12 cellular contexts compared by ENCODE assay signal in the genomic region with DNA sequence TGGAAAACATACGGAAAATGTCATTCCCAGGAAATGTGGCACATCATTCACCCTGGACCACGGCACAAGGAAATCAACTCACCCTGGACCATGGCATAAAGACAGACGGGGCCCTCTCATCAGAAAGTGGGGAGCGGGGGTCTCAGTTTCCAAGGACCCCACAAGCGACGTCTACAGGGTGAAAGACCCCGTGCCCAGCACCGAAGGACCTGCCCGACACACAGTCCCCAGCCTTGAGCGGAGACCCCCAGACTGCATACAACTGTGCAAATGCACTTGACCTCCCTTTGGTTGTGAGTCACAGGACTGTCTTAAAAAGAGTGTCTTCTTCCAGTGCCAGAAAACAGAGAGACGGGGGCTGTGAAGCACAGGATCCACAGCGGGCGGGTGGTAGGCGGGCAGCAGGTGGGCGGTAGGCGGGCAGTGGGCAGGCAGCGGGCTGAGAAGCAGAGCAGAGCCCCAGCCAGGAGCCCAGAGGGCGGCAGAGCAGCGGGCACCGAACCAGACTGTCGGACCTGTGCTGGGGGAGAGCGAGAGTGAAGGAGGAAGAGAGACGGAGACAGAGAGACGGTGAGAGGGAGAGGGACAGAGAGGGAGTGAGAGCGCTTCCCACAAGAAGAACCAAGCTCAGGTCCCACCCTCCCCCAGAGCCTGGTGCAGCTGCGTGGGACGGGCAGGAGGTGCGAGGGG. TPM values are rescaled to one million over a fixed set of nuclear protein-coding genes. Genes with fewer than 3 reads are reported as not detected.
A peak's percentile ranks its signal among the peaks of the same experiment; 100 is the strongest.
DNase-seq lines count a peak whose midpoint lies in the region; ATAC-seq and TF ChIP-seq lines count a peak whose summit lies in the region.
"Had no signal": no experiment of that assay in that cellular context is flagged by ENCODE, and none has a peak within 500 bp of the region (broad histone marks: within the 10 kb centered on the region; RNA-seq: fewer than 3 reads in every experiment).

No MANE protein-coding gene starts in this region.

- DNase-seq in activated naive CD4-positive, alpha-beta T cell treated with anti-CD3 and anti-CD28 coated beads, Interleukin-2, amount 50 U/mL, for 16 hours: peak; percentile 10
- DNase-seq in activated naive CD4-positive, alpha-beta T cell treated with anti-CD3 and anti-CD28 coated beads for 36 hours: no peak
- DNase-seq in chondrocyte (ENCODE audit: low spot score) (peak; percentile 85), naive B cell (no peak), upper lobe of right lung (peak; percentile 49), SKM-1 treated with dmso at 0.1 percent for 144 hours (lab: John Stamatoyannopoulos, UW; ENCODE audit: unreplicated experiment) (no peak)
- no peak for DNase-seq in stimulated activated CD4-positive, alpha-beta T cell treated with anti-CD3 and anti-CD28 coated beads, Interleukin-4, amount 100 ng/mL, for 24 hours
- DNase-seq: NCI-H1694 treated with DMSO at 0.1 percent for 48 hours had no signal

- H3K4me1 Mint-ChIP-seq in activated naive CD4-positive, alpha-beta T cell treated with anti-CD3 and anti-CD28 coated beads for 36 hours (ENCODE audit: low read depth): peaks cover 65% of the 10 kb centered on the region
- peaks cover 68% of the 10 kb centered on the region for H3K4me1 Mint-ChIP-seq in chondrocyte (ENCODE audit: low read depth)
- H3K4me1 Mint-ChIP-seq in naive B cell: peaks cover 21 to 37% (median 22%) of the 10 kb centered on the region in 3 donors

- H3K9me3 Mint-ChIP-seq in activated naive CD4-positive, alpha-beta T cell treated with anti-CD3 and anti-CD28 coated beads for 36 hours: peaks cover 3% of the 10 kb centered on the region
- H3K9me3 Mint-ChIP-seq in chondrocyte (ENCODE audit: low read depth): no peaks in the 10 kb centered on the region
- H3K9me3 Mint-ChIP-seq in naive B cell: no peaks in the 10 kb centered on the region
- H3K9me3 Mint-ChIP-seq: mesothelial cell of epicardium had no signal

- H3K4me3 ChIP-seq in upper lobe of right lung: no peak overlapping the region
- H3K4me3 ChIP-seq: upper lobe of left lung had no signal

- no peaks in the 10 kb centered on the region for H3K36me3 ChIP-seq in upper lobe of right lung
- H3K36me3 ChIP-seq: upper lobe of left lung had no signal

- H3K9me3 ChIP-seq in upper lobe of right lung: no peaks in the 10 kb centered on the region
- H3K9me3 ChIP-seq: upper lobe of left lung had no signal

- no peaks in the 10 kb centered on the region for H3K27me3 Mint-ChIP-seq in activated naive CD4-positive, alpha-beta T cell treated with anti-CD3 and anti-CD28 coated beads for 36 hours (ENCODE audit: low read depth)
- no peaks in the 10 kb centered on the region for H3K27me3 Mint-ChIP-seq in chondrocyte (ENCODE audit: low read depth)
- no peaks in the 10 kb centered on the region for H3K27me3 Mint-ChIP-seq in naive B cell

- no peak overlapping the region for H3K27ac ChIP-seq in upper lobe of right lung

- intact Hi-C loops in activated naive CD4-positive, alpha-beta T cell treated with anti-CD3 and anti-CD28 coated beads for 36 hours (cut with micrococcal nuclease): no loop called here
- intact Hi-C loops in upper lobe of right lung (cut with DNase I): no loop called here

- no peak overlapping the region for H3K4me3 Mint-ChIP-seq in activated naive CD4-positive, alpha-beta T cell treated with anti-CD3 and anti-CD28 coated beads for 36 hours
- H3K4me3 Mint-ChIP-seq in chondrocyte (ENCODE audit: unreplicated experiment): no peak overlapping the region
- H3K4me3 Mint-ChIP-seq in naive B cell: no peak overlapping the region
- H3K4me3 Mint-ChIP-seq: mesothelial cell of epicardium had no signal

- TF ChIP-seq CTCF in chondrocyte (IDR thresholded peaks at IDR 0.05) (no peak), upper lobe of right lung (IDR thresholded peaks at IDR 0.05) (no peak)

- H3K27ac Mint-ChIP-seq in activated naive CD4-positive, alpha-beta T cell treated with anti-CD3 and anti-CD28 coated beads for 36 hours: no peak overlapping the region
- H3K27ac Mint-ChIP-seq in chondrocyte (ENCODE audit: unreplicated experiment) (peak overlapping the region; percentile 36), naive B cell (peak overlapping the region in 4 of 6 donors; percentile 36 to 73 (median 65))
- H3K27ac Mint-ChIP-seq: mesothelial cell of epicardium had no signal

- CTCF ChIA-PET in activated naive CD4-positive, alpha-beta T cell treated with anti-CD3 and anti-CD28 coated beads for 36 hours (lab: Charles Lee): no interaction called here

- H3K4me1 ChIP-seq in upper lobe of right lung: peaks cover 6% of the 10 kb centered on the region

- no peaks in the 10 kb centered on the region for H3K27me3 ChIP-seq in upper lobe of right lung
- H3K27me3 ChIP-seq: upper lobe of left lung had no signal

- peaks cover 13% of the 10 kb centered on the region for H3K36me3 Mint-ChIP-seq in activated naive CD4-positive, alpha-beta T cell treated with anti-CD3 and anti-CD28 coated beads for 36 hours (ENCODE audit: low read depth)
- H3K36me3 Mint-ChIP-seq in chondrocyte (ENCODE audit: low read depth) (no peaks in the 10 kb centered on the region), naive B cell (peaks cover 0 to 2% of the 10 kb centered on the region in 2 donors)
- H3K36me3 Mint-ChIP-seq: mesothelial cell of epicardium had no signal

- ATAC-seq in naive B cell (ENCODE audit: low read depth in 2 of 2): no peak
- ATAC-seq in upper lobe of right lung: no peak
- no peak for ATAC-seq in GM21367 (IDR thresholded peaks at IDR 0.05; ENCODE audit: unreplicated experiment)
- ATAC-seq: activated CD4-positive, CD25-positive, alpha-beta regulatory T cell treated with anti-CD3 and anti-CD28 coated beads, Interleukin-2, amount 50 U/mL, for 24 hours had no signal

RNA-seq across cellular contexts. Expression of a gene that starts 30.4 kb away (rescaled TPM):
- total RNA-seq in activated naive CD4-positive, alpha-beta T cell treated with anti-CD3 and anti-CD28 coated beads for 36 hours: 10 to 100 TPM; 48.3 to 48.8 TPM
- total RNA-seq in chondrocyte (29.9 to 40.0 TPM (median 31.2 TPM) in 3 replicates), upper lobe of right lung (17.3 TPM)
- polyA plus RNA-seq in naive B cell (ENCODE audit: low read depth in 6 of 6): 10 to 100 TPM; 17.1 to 41.9 (median 28.8) TPM

Comparison
In these comparisons a context has a peak if more than half of its experiments do, and no peak if none do; other contexts are left out.
1. DNase-seq: peak in activated naive CD4-positive, alpha-beta T cell treated with anti-CD3 and anti-CD28 coated beads, Interleukin-2, amount 50 U/mL, for 16 hours (single experiment), chondrocyte (single experiment) and upper lobe of right lung (single experiment); none in activated naive CD4-positive, alpha-beta T cell treated with anti-CD3 and anti-CD28 coated beads for 36 hours (single experiment), naive B cell (single experiment), SKM-1 treated with dmso at 0.1 percent for 144 hours (single experiment) and stimulated activated CD4-positive, alpha-beta T cell treated with anti-CD3 and anti-CD28 coated beads, Interleukin-4, amount 100 ng/mL, for 24 hours (single experiment).